Comparison of ENCODE assay signal across 17 cellular contexts in genomic region chr18:65934874-65935273, GRCh38.
DNase-seq lines count a peak whose midpoint lies in the region; ATAC-seq lines count a peak whose summit lies in the region.
"Had no signal": no experiment of that assay in that cellular context is flagged by ENCODE, and none has a peak within 500 bp of the region (broad histone marks: within the 10 kb centered on the region; RNA-seq: fewer than 3 reads in every experiment).

No MANE protein-coding gene starts in this region.

- H3K36me3 Mint-ChIP-seq in naive thymus-derived CD8-positive, alpha-beta T cell, result peaks cover 0 to 4% (median 0%) of the 10 kb centered on the region in 3 donors

- no peak overlapping the region for H3K27ac Mint-ChIP-seq in naive thymus-derived CD8-positive, alpha-beta T cell

- ATAC-seq in left lobe of liver (peak; percentile 85), GM18517 (IDR thresholded peaks at IDR 0.05; ENCODE audit: unreplicated experiment) (no peak)
- ATAC-seq in naive thymus-derived CD8-positive, alpha-beta T cell, result no peak
- ATAC-seq: A549 had no signal

- no peak overlapping the region for H3K4me3 Mint-ChIP-seq in naive thymus-derived CD8-positive, alpha-beta T cell

- no peaks in the 10 kb centered on the region for H3K4me1 Mint-ChIP-seq in naive thymus-derived CD8-positive, alpha-beta T cell

- no peaks in the 10 kb centered on the region for H3K27me3 Mint-ChIP-seq in naive thymus-derived CD8-positive, alpha-beta T cell

- H3K9me3 Mint-ChIP-seq in naive thymus-derived CD8-positive, alpha-beta T cell, result peaks cover 6 to 56% (median 10%) of the 10 kb centered on the region in 9 donors

- DNase-seq in NCI-H748 (lab: John Stamatoyannopoulos, UW; ENCODE audit: unreplicated experiment) (peak; percentile 21), NCI-H748 treated with DMSO at 0.1 percent for 48 hours (lab: John Stamatoyannopoulos, UW) (no peak), NCI-H82 treated with DMSO at 0.1 percent for 48 hours (lab: John Stamatoyannopoulos, UW; ENCODE audit: unreplicated experiment) (peak; percentile 33), left lobe of liver (ENCODE audit: low spot score) (no peak), globus pallidus (ENCODE audit: low spot score) (no peak), nucleus accumbens (lab: John Stamatoyannopoulos, UW) (no peak)
- DNase-seq in naive thymus-derived CD8-positive, alpha-beta T cell, result no peak
- DNase-seq: COR-L47, GM23248, MM.1S, NCI-H187 treated with DMSO at 0.1 percent for 48 hours, NCI-H524 treated with DMSO at 0.1 percent for 48 hours, Peyer's patch, Right ventricle myocardium superior, SK-N-SH had no signal

- POLR2A ChIA-PET in naive thymus-derived CD8-positive, alpha-beta T cell (lab: Charles Lee), result no interaction called here

Comparison
In these comparisons a context has a peak if more than half of its experiments do, and no peak if none do; other contexts are left out.
1. DNase-seq: peak in NCI-H748 (single experiment) and NCI-H82 treated with DMSO at 0.1 percent for 48 hours (single experiment); none in NCI-H748 treated with DMSO at 0.1 percent for 48 hours (single experiment), left lobe of liver (single experiment), globus pallidus (single experiment), naive thymus-derived CD8-positive, alpha-beta T cell (0 of 10) and nucleus accumbens (0 of 56).